16 cellular contexts compared by ENCODE assay signal in genomic region chr3:97579365-97579764, GRCh38.
DNase-seq lines count a peak whose midpoint lies in the region; ATAC-seq and TF ChIP-seq lines count a peak whose summit lies in the region.
"Had no signal": no experiment of that assay in that cellular context is flagged by ENCODE, and none has a peak within 500 bp of the region (broad histone marks: within the 10 kb centered on the region; RNA-seq: fewer than 3 reads in every experiment).

No MANE protein-coding gene starts in this region.

- POLR2A ChIA-PET in HEK293 (lab: Yijun Ruan, JAX) = no interaction called here

- no peaks in the 10 kb centered on the region for H3K27me3 Mint-ChIP-seq in endothelial cell (ENCODE audit: unreplicated experiment)
- H3K27me3 Mint-ChIP-seq in stimulated activated naive B cell treated with anti-CD40 and anti-IgM and Interleukin-4, amounts not matched to agents 10 μg/mL and 1 μg/mL and 100 μg/mL, for 72 hours = no peaks in the 10 kb centered on the region
- H3K27me3 Mint-ChIP-seq: activated CD4-positive, alpha-beta memory T cell treated with anti-CD3 and anti-CD28 coated beads for 36 hours; CD8-positive, alpha-beta memory T cell had no signal

- H3K36me3 Mint-ChIP-seq in endothelial cell (ENCODE audit: low read depth, unreplicated experiment) = no peaks in the 10 kb centered on the region
- H3K36me3 Mint-ChIP-seq in stimulated activated naive B cell treated with anti-CD40 and anti-IgM and Interleukin-4, amounts not matched to agents 10 μg/mL and 1 μg/mL and 100 μg/mL, for 72 hours = no peaks in the 10 kb centered on the region
- H3K36me3 Mint-ChIP-seq: activated CD4-positive, alpha-beta memory T cell treated with anti-CD3 and anti-CD28 coated beads for 36 hours; CD8-positive, alpha-beta memory T cell had no signal

- H3K9me3 Mint-ChIP-seq in endothelial cell (ENCODE audit: unreplicated experiment) = no peaks in the 10 kb centered on the region
- peaks cover 0 to 1% of the 10 kb centered on the region in 2 donors for H3K9me3 Mint-ChIP-seq in stimulated activated naive B cell treated with anti-CD40 and anti-IgM and Interleukin-4, amounts not matched to agents 10 μg/mL and 1 μg/mL and 100 μg/mL, for 72 hours
- H3K9me3 Mint-ChIP-seq: activated CD4-positive, alpha-beta memory T cell treated with anti-CD3 and anti-CD28 coated beads for 36 hours; CD8-positive, alpha-beta memory T cell had no signal

- H3K4me1 ChIP-seq in HEK293 (ENCODE audit: control insufficient read depth, insufficient read depth, low read length) = no peaks in the 10 kb centered on the region

- no peak overlapping the region for H3K27ac Mint-ChIP-seq in endothelial cell (ENCODE audit: unreplicated experiment)
- no peak overlapping the region for H3K27ac Mint-ChIP-seq in stimulated activated naive B cell treated with anti-CD40 and anti-IgM and Interleukin-4, amounts not matched to agents 10 μg/mL and 1 μg/mL and 100 μg/mL, for 72 hours
- H3K27ac Mint-ChIP-seq: activated CD4-positive, alpha-beta memory T cell treated with anti-CD3 and anti-CD28 coated beads for 36 hours had no signal

- no peaks in the 10 kb centered on the region for H3K9me3 ChIP-seq in HEK293 (ENCODE audit: control insufficient read depth, insufficient read depth, low read depth, low read length)
- H3K9me3 ChIP-seq: thyroid gland had no signal

- H3K36me3 ChIP-seq in HEK293 (ENCODE audit: control insufficient read depth in 2 of 2, insufficient read depth in 1 of 2, low read length in 2 of 2) = no peaks in the 10 kb centered on the region
- H3K36me3 ChIP-seq: cardiac muscle cell, thyroid gland had no signal

- H3K4me3 ChIP-seq in HEK293 (ENCODE audit: low read depth, low read length) = no peak overlapping the region
- H3K4me3 ChIP-seq: cardiac muscle cell, thyroid gland had no signal

- no peak overlapping the region for H3K27ac ChIP-seq in HEK293 (ENCODE audit: extremely low read depth, low read depth, low read length)
- H3K27ac ChIP-seq: cardiac muscle cell, thyroid gland had no signal

- H3K4me3 Mint-ChIP-seq in endothelial cell (ENCODE audit: unreplicated experiment) = no peak overlapping the region
- H3K4me3 Mint-ChIP-seq in stimulated activated naive B cell treated with anti-CD40 and anti-IgM and Interleukin-4, amounts not matched to agents 10 μg/mL and 1 μg/mL and 100 μg/mL, for 72 hours = no peak overlapping the region
- H3K4me3 Mint-ChIP-seq: activated CD4-positive, alpha-beta memory T cell treated with anti-CD3 and anti-CD28 coated beads for 36 hours; CD8-positive, alpha-beta memory T cell had no signal

- CTCF ChIA-PET in HEK293 (lab: Yijun Ruan, JAX) = no interaction called here

- ATAC-seq in stimulated activated naive B cell treated with anti-CD40 and anti-IgM and Interleukin-4, amounts not matched to agents 10 μg/mL and 1 μg/mL and 100 μg/mL, for 72 hours (replicated peaks) = no peak

- peak; percentile 92 to 99 for DNase-seq in NCI-H2081 (lab: John Stamatoyannopoulos, UW)
- peak; percentile 97 to 98 for DNase-seq in SHP77 (lab: John Stamatoyannopoulos, UW)
- peak; percentile 6 for DNase-seq in non-pigmented ciliary epithelial cell (ENCODE audit: low read depth)
- no peak for DNase-seq in amniotic stem cell (lab: John Stamatoyannopoulos, UW)
- DNase-seq in endothelial cell (ENCODE audit: low spot score) = no peak
- no peak for DNase-seq in hepatic stellate cell (ENCODE audit: low spot score)
- DNase-seq in stimulated activated naive B cell treated with anti-CD40 and anti-IgM and Interleukin-4, amounts not matched to agents 10 μg/mL and 1 μg/mL and 100 μg/mL, for 72 hours = no peak
- DNase-seq: activated CD4-positive, alpha-beta memory T cell treated with anti-CD3 and anti-CD28 coated beads for 36 hours; activated gamma-delta T cell; CD8-positive, alpha-beta memory T cell; GOT3; hypothalamus; nucleus accumbens; thyroid gland had no signal

- TF ChIP-seq CTCF in HEK293 (tag by site-specific recombination; IDR thresholded peaks at IDR 0.05) (no peak), endothelial cell (IDR thresholded peaks at IDR 0.05; ENCODE audit: unreplicated experiment) (no peak)

- peaks cover 6% of the 10 kb centered on the region for H3K4me1 Mint-ChIP-seq in endothelial cell (ENCODE audit: unreplicated experiment)
- H3K4me1 Mint-ChIP-seq in stimulated activated naive B cell treated with anti-CD40 and anti-IgM and Interleukin-4, amounts not matched to agents 10 μg/mL and 1 μg/mL and 100 μg/mL, for 72 hours = no peaks in the 10 kb centered on the region
- H3K4me1 Mint-ChIP-seq: CD8-positive, alpha-beta memory T cell had no signal

TF ChIP-seq in HEK293, 187 proteins besides CTCF, POLR2A, EP300 and RAD21 (continues in another document):
- no peak for TF ChIP-seq SP2 (tag by site-specific recombination; IDR thresholded peaks at IDR 0.05)
- TF ChIP-seq, protein P1, sequence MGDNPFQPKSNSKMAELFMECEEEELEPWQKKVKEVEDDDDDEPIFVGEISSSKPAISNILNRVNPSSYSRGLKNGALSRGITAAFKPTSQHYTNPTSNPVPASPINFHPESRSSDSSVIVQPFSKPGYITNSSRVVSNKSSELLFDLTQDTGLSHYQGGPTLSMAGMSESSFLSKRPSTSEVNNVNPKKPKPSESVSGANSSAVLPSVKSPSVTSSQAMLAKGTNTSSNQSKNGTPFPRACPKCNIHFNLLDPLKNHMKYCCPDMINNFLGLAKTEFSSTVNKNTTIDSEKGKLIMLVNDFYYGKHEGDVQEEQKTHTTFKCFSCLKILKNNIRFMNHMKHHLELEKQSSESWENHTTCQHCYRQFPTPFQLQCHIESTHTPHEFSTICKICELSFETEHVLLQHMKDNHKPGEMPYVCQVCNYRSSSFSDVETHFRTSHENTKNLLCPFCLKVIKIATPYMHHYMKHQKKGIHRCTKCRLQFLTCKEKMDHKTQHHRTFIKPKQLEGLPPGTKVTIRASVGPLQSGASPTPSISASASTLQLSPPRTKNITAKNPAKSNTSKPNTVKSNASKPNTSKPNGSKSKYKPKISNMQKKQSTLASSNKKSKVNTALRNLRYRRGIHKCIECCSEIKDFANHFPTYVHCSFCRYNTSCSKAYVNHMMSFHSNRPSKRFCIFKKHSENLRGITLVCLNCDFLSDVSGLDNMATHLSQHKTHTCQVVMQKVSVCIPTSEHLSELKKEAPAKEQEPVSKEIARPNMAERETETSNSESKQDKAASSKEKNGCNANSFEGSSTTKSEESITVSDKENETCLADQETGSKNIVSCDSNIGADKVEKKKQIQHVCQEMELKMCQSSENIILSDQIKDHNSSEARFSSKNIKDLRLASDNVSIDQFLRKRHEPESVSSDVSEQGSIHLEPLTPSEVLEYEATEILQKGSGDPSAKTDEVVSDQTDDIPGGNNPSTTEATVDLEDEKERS (tag by site-specific recombination; IDR thresholded peaks at IDR 0.05) = no peak
- TF ChIP-seq MYNN (tag by site-specific recombination; IDR thresholded peaks at IDR 0.05; ENCODE audit: borderline replicate concordance) = no peak
- TF ChIP-seq, protein P2, sequence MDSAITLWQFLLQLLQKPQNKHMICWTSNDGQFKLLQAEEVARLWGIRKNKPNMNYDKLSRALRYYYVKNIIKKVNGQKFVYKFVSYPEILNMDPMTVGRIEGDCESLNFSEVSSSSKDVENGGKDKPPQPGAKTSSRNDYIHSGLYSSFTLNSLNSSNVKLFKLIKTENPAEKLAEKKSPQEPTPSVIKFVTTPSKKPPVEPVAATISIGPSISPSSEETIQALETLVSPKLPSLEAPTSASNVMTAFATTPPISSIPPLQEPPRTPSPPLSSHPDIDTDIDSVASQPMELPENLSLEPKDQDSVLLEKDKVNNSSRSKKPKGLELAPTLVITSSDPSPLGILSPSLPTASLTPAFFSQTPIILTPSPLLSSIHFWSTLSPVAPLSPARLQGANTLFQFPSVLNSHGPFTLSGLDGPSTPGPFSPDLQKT (IDR thresholded peaks at IDR 0.05; ENCODE audit: borderline replicate concordance, low read depth, low read length) = no peak
- no peak for TF ChIP-seq PRDM6 (tag by site-specific recombination; IDR thresholded peaks at IDR 0.05)
- TF ChIP-seq, protein P3, sequence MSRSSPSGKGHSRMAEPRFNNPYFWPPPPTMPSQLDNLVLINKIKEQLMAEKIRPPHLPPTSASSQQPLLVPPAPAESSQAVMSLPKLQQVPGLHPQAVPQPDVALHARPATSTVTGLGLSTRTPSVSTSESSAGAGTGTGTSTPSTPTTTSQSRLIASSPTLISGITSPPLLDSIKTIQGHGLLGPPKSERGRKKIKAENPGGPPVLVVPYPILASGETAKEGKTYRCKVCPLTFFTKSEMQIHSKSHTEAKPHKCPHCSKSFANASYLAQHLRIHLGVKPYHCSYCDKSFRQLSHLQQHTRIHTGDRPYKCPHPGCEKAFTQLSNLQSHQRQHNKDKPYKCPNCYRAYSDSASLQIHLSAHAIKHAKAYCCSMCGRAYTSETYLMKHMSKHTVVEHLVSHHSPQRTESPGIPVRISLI (tag by site-specific recombination; IDR thresholded peaks at IDR 0.05) = no peak

Comparison
In these comparisons a context has a peak if more than half of its experiments do, and no peak if none do; other contexts are left out.
1. DNase-seq: peak in NCI-H2081 (2 of 2), SHP77 (2 of 2) and non-pigmented ciliary epithelial cell (single experiment); none in amniotic stem cell (single experiment), endothelial cell (single experiment), hepatic stellate cell (single experiment) and stimulated activated naive B cell treated with anti-CD40 and anti-IgM and Interleukin-4, amounts not matched to agents 10 μg/mL and 1 μg/mL and 100 μg/mL, for 72 hours (single experiment).